ENCODE assay signal across 12 cellular contexts in genomic region chr19:55189424-55189823, GRCh38. TPM values are rescaled to one million over a fixed set of nuclear protein-coding genes. Genes with fewer than 3 reads are reported as not detected.
DNase-seq lines count a peak whose midpoint lies in the region; ATAC-seq, FAIRE-seq and TF ChIP-seq lines count a peak whose summit lies in the region.
"Had no signal": no experiment of that assay in that cellular context is flagged by ENCODE, and none has a peak within 500 bp of the region (broad histone marks: within the 10 kb centered on the region; RNA-seq: fewer than 3 reads in every experiment).

No MANE protein-coding gene starts in this region.

- in situ Hi-C loops in mammary epithelial cell (cut with MboI; ENCODE audit: low sequenced_read_pairs in 2 of 2): no loop called here

- H3K4me3 Mint-ChIP-seq in activated CD4-positive, alpha-beta memory T cell treated with anti-CD3 and anti-CD28 coated beads for 36 hours: no peak overlapping the region
- H3K4me3 Mint-ChIP-seq: CD8-positive, alpha-beta T cell; IgD-negative memory B cell had no signal

- H3K27ac ChIP-seq in ACC112 (ENCODE audit: low read depth, low read length) (peak overlapping the region; percentile 83), mammary epithelial cell (ENCODE audit: insufficient read depth, low read depth, low read length) (peak overlapping the region; percentile 87)
- H3K27ac ChIP-seq: SK-N-MC had no signal

- H3K4me1 Mint-ChIP-seq in activated CD4-positive, alpha-beta memory T cell treated with anti-CD3 and anti-CD28 coated beads for 36 hours (ENCODE audit: low read depth): no peaks in the 10 kb centered on the region

- BruUV-seq in mammary epithelial cell (replicated peaks; lab: Mats Ljungman, UMichigan): no TSS peak

- TF ChIP-seq CTCF in mammary epithelial cell (conservative IDR thresholded peaks at IDR 0.05 in 1 of 2, IDR thresholded peaks at IDR 0.05 in 1 of 2; ENCODE audit: extremely low read depth in 1 of 2, insufficient read depth in 1 of 2, low read depth in 1 of 2, low read length in 2 of 2) (no peak), D721Med (IDR thresholded peaks at IDR 0.05; ENCODE audit: insufficient read depth, missing control alignments) (no peak)

- peak overlapping the region; percentile 29 for H3K9ac ChIP-seq in mammary epithelial cell (ENCODE audit: insufficient read depth, low read length)

- peaks cover 11% of the 10 kb centered on the region for H3K27me3 Mint-ChIP-seq in activated CD4-positive, alpha-beta memory T cell treated with anti-CD3 and anti-CD28 coated beads for 36 hours

- 0% methylated on average over 9 of the region's 15 CpGs for WGBS in mammary epithelial cell (ENCODE audit: low coverage, missing lambda C conversion rate)

- no peaks in the 10 kb centered on the region for H3K4me1 ChIP-seq in ACC112 (ENCODE audit: control insufficient read depth, insufficient read depth, low read length, unreplicated experiment)
- H3K4me1 ChIP-seq in mammary epithelial cell (ENCODE audit: insufficient read depth, low read length): peaks cover 9% of the 10 kb centered on the region

- H3K36me3 ChIP-seq in ACC112 (ENCODE audit: insufficient read depth, low read length) (no peaks in the 10 kb centered on the region), mammary epithelial cell (ENCODE audit: insufficient read depth, low read length) (no peaks in the 10 kb centered on the region)

- H3K27ac Mint-ChIP-seq in activated CD4-positive, alpha-beta memory T cell treated with anti-CD3 and anti-CD28 coated beads for 36 hours: no peak overlapping the region
- H3K27ac Mint-ChIP-seq: CD8-positive, alpha-beta T cell; IgD-negative memory B cell had no signal

- H3K9me3 ChIP-seq in mammary epithelial cell (replicated peaks; ENCODE audit: insufficient read depth, low read length): no peaks in the 10 kb centered on the region

- FAIRE-seq in D721Med (lab: Jason Lieb, UNC): no peak

- dilution Hi-C loops in mammary epithelial cell (cut with HindIII; ENCODE audit: low sequenced_read_pairs): no loop called here

- H2AFZ ChIP-seq in ACC112 (ENCODE audit: low read length, unreplicated experiment): no peak overlapping the region
- peak overlapping the region; percentile 14 for H2AFZ ChIP-seq in mammary epithelial cell (ENCODE audit: low read depth, low read length)

- POLR2A ChIA-PET in activated CD4-positive, alpha-beta memory T cell treated with anti-CD3 and anti-CD28 coated beads for 36 hours (lab: Charles Lee): no interaction called here

- ATAC-seq in left colon: peak; percentile 12
- no peak for ATAC-seq in GM18873 (IDR thresholded peaks at IDR 0.05; ENCODE audit: low FRiP score, unreplicated experiment)
- ATAC-seq: CD8-positive, alpha-beta T cell had no signal

- no peak overlapping the region for H3K4me3 ChIP-seq in ACC112 (ENCODE audit: low read depth, low read length)
- no peak overlapping the region for H3K4me3 ChIP-seq in mammary epithelial cell (replicated peaks in 1 of 3; ENCODE audit: insufficient read depth in 1 of 3, low read depth in 2 of 3, low read length in 3 of 3)
- H3K4me3 ChIP-seq: SK-N-MC had no signal

- intact Hi-C loops in mammary epithelial cell (cut with micrococcal nuclease): loop anchor here (1.0 to 2.0 kb wide), 5 partner anchors 18 to 43 kb away; partner anchors contain the start of gene DNAAF3
- intact Hi-C loops in left colon (cut with DNase I, micrococcal nuclease): no loop called here
- intact Hi-C loops in activated CD4-positive, alpha-beta memory T cell treated with anti-CD3 and anti-CD28 coated beads for 36 hours (cut with micrococcal nuclease): no loop called here

- H3K36me3 Mint-ChIP-seq in activated CD4-positive, alpha-beta memory T cell treated with anti-CD3 and anti-CD28 coated beads for 36 hours: no peaks in the 10 kb centered on the region
- H3K36me3 Mint-ChIP-seq: CD8-positive, alpha-beta T cell; IgD-negative memory B cell had no signal

- DNase-seq in M059J (ENCODE audit: low read depth) (peak; percentile 96), mammary epithelial cell (peak; percentile 100), left colon (no peak), D721Med (ENCODE audit: insufficient read length, low spot score) (no peak), NCI-H1694 treated with DMSO at 0.1 percent for 48 hours (lab: John Stamatoyannopoulos, UW) (no peak)
- no peak for DNase-seq in activated CD4-positive, alpha-beta memory T cell treated with anti-CD3 and anti-CD28 coated beads for 36 hours
- DNase-seq: activated gamma-delta T cell; CD8-positive, alpha-beta T cell had no signal

- H3K27me3 ChIP-seq in ACC112 (ENCODE audit: insufficient read depth, low read length) (0 out of 2 replicates have a peak, but pooled peaks cover 4% of the 10 kb centered on the region), mammary epithelial cell (ENCODE audit: insufficient read depth, low read length) (no peaks in the 10 kb centered on the region)

- H3K9me3 Mint-ChIP-seq in activated CD4-positive, alpha-beta memory T cell treated with anti-CD3 and anti-CD28 coated beads for 36 hours: no peaks in the 10 kb centered on the region
- H3K9me3 Mint-ChIP-seq: CD8-positive, alpha-beta T cell; IgD-negative memory B cell had no signal

- H3K4me2 ChIP-seq in mammary epithelial cell (ENCODE audit: insufficient read depth, low read depth, low read length): peak overlapping the region; percentile 7

- CTCF ChIA-PET in mammary epithelial cell (lab: Charles Lee; ENCODE audit: low non-redundant PET): no interaction called here
- CTCF ChIA-PET in activated CD4-positive, alpha-beta memory T cell treated with anti-CD3 and anti-CD28 coated beads for 36 hours (lab: Charles Lee): no interaction called here

- H4K20me1 ChIP-seq in mammary epithelial cell (ENCODE audit: insufficient read depth, low read length): no peaks in the 10 kb centered on the region

- no peaks in the 10 kb centered on the region for H3K79me2 ChIP-seq in ACC112 (ENCODE audit: control insufficient read depth, insufficient read depth, low read length, unreplicated experiment)
- no peaks in the 10 kb centered on the region for H3K79me2 ChIP-seq in mammary epithelial cell (ENCODE audit: insufficient read depth, low read length)

RNA-seq across cellular contexts. Expression of gene SYT5, which starts 9.3 kb away (rescaled TPM):
- total RNA-seq in M059J (2014; rRNA removed; shearing (Covaris generic)): not detected in 2 replicates
- 1 to 10 TPM in 1 of 2 donors, under 1 TPM in 1; 0.33 to 1.1 TPM for total RNA-seq in mammary epithelial cell
- polyA plus RNA-seq in mammary epithelial cell: 0.08 TPM
- polyA minus RNA-seq in mammary epithelial cell: not detected
- 1 to 10 TPM in 1 of 2 donors, under 1 TPM in 1; 0.64 to 1.9 TPM for total RNA-seq in left colon
- under 1 TPM in 1 of 2 experiments, not detected in 1; 0.22 TPM for total RNA-seq in activated CD4-positive, alpha-beta memory T cell treated with anti-CD3 and anti-CD28 coated beads for 36 hours

RNA-seq across cellular contexts. Expression of gene PTPRH, which starts 19.9 kb away (rescaled TPM):
- 0.79 and 1.5 TPM in 2 replicates for total RNA-seq in M059J (2014; rRNA removed; shearing (Covaris generic))
- total RNA-seq in mammary epithelial cell (under 1 TPM in 1 of 2 donors, not detected in 1; 0.38 TPM), left colon (100 to 1,000 TPM in 1 of 2 donors, 10 to 100 TPM in 1; 95.7 to 104 TPM)
- polyA plus RNA-seq in mammary epithelial cell: 0.12 TPM
- polyA minus RNA-seq in mammary epithelial cell: not detected
- not detected for total RNA-seq in activated CD4-positive, alpha-beta memory T cell treated with anti-CD3 and anti-CD28 coated beads for 36 hours
- total RNA-seq: CD8-positive, alpha-beta T cell had no signal
- polyA plus RNA-seq: IgD-negative memory B cell had no signal

RNA-seq across cellular contexts. Expression of gene DNAAF3, which starts 23.0 kb away (rescaled TPM):
- total RNA-seq in M059J (2014; rRNA removed; shearing (Covaris generic)): 0.44 and 4.0 TPM in 2 replicates
- total RNA-seq in mammary epithelial cell: 1 to 10 TPM; 1.5 to 2.2 TPM
- polyA plus RNA-seq in mammary epithelial cell: 1.3 TPM
- not detected for polyA minus RNA-seq in mammary epithelial cell
- 1 to 10 TPM in 1 of 2 donors, under 1 TPM in 1; 0.79 to 2.6 TPM for total RNA-seq in left colon
- not detected for total RNA-seq in activated CD4-positive, alpha-beta memory T cell treated with anti-CD3 and anti-CD28 coated beads for 36 hours
- total RNA-seq: CD8-positive, alpha-beta T cell had no signal
- polyA plus RNA-seq: IgD-negative memory B cell had no signal

RNA-seq across cellular contexts. Expression of gene TNNI3, which starts 31.9 kb away (rescaled TPM):
- 0.42 TPM in 1 of 2 replicates, not detected in the other for total RNA-seq in M059J (2014; rRNA removed; shearing (Covaris generic))
- total RNA-seq in mammary epithelial cell: 1 to 10 TPM in 1 of 2 donors, not detected in 1; 1.3 TPM
- polyA plus RNA-seq in mammary epithelial cell: 0.22 TPM
- polyA minus RNA-seq in mammary epithelial cell: not detected
- total RNA-seq in left colon: 1 to 10 TPM in 1 of 2 donors, not detected in 1; 1.1 TPM
- total RNA-seq in activated CD4-positive, alpha-beta memory T cell treated with anti-CD3 and anti-CD28 coated beads for 36 hours: not detected
- total RNA-seq: CD8-positive, alpha-beta T cell had no signal
- polyA plus RNA-seq: IgD-negative memory B cell had no signal

RNA-seq across cellular contexts. Expression of gene TMEM86B, which starts 39.1 kb away (rescaled TPM):
- 1.2 and 1.7 TPM in 2 replicates for total RNA-seq in M059J (2014; rRNA removed; shearing (Covaris generic))
- total RNA-seq in mammary epithelial cell (1 to 10 TPM; 1.7 to 3.6 TPM), left colon (1 to 10 TPM; 2.2 to 2.9 TPM)
- 1.0 TPM for polyA plus RNA-seq in mammary epithelial cell
- polyA minus RNA-seq in mammary epithelial cell: 1.1 TPM
- total RNA-seq in activated CD4-positive, alpha-beta memory T cell treated with anti-CD3 and anti-CD28 coated beads for 36 hours: 1 to 10 TPM; 4.8 to 6.5 TPM

Comparison
In these comparisons a context has a peak if more than half of its experiments do, and no peak if none do; other contexts are left out.
1. DNase-seq: peak in M059J (single experiment) and mammary epithelial cell (single experiment); none in left colon (0 of 2), D721Med (single experiment), activated CD4-positive, alpha-beta memory T cell treated with anti-CD3 and anti-CD28 coated beads for 36 hours (single experiment) and NCI-H1694 treated with DMSO at 0.1 percent for 48 hours (single experiment).
2. RNA of gene PTPRH, which starts 19.9 kb away (total RNA-seq): 95.7 to 104 TPM in left colon; 0.79 to 1.5 TPM in M059J, 0.38 TPM in mammary epithelial cell and not detected in activated CD4-positive, alpha-beta memory T cell treated with anti-CD3 and anti-CD28 coated beads for 36 hours; every median in the first group is over 10 times any median in the second.